Comparison of ENCODE assay signal across 12 cellular contexts in the genomic region with DNA sequence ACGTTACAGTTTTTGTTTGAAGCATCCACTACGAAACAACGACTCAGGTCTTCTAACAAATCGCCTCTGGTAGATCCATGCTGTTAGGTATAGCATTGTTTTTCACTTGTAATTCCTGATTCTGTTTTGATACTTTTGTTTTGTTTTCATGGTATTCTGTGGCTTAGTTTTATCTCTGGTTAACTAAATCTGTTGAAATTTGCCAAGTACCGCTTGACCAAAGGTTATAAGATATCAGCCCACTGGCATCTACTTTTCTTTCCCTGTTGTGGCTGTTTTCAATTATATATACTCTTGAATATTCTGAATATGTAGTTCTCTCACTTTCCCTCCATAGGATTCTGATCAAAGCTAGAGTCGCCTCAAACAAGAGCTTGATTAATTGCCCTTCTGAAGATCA.
DNase-seq lines count a peak whose midpoint lies in the region; ATAC-seq and TF ChIP-seq lines count a peak whose summit lies in the region.
"Had no signal": no experiment of that assay in that cellular context is flagged by ENCODE, and none has a peak within 500 bp of the region (broad histone marks: within the 10 kb centered on the region; RNA-seq: fewer than 3 reads in every experiment).

No MANE protein-coding gene starts in this region.

- TF ChIP-seq EP300 in upper lobe of left lung (IDR thresholded peaks at IDR 0.05) = no peak

- peaks cover 10% of the 10 kb centered on the region for H3K4me1 Mint-ChIP-seq in activated CD8-positive, alpha-beta memory T cell treated with anti-CD3 and anti-CD28 coated beads, Interleukin-2, amount 10 ng/mL, durations not matched to agents 7 days and 5 days

- TF ChIP-seq CTCF in cardiac muscle cell (IDR thresholded peaks at IDR 0.05; ENCODE audit: low read depth, low read length) (no peak), esophagus squamous epithelium (IDR thresholded peaks at IDR 0.05) (no peak), upper lobe of left lung (IDR thresholded peaks at IDR 0.05) (no peak)

- H3K36me3 Mint-ChIP-seq in activated CD8-positive, alpha-beta memory T cell treated with anti-CD3 and anti-CD28 coated beads, Interleukin-2, amount 10 ng/mL, durations not matched to agents 7 days and 5 days = peaks cover 7% of the 10 kb centered on the region

- H3K27ac Mint-ChIP-seq in activated CD8-positive, alpha-beta memory T cell treated with anti-CD3 and anti-CD28 coated beads, Interleukin-2, amount 10 ng/mL, durations not matched to agents 7 days and 5 days = no peak overlapping the region
- H3K27ac Mint-ChIP-seq: activated B cell treated with CpG ODN at 0.5 μM for 24 hours had no signal

- no peak for ATAC-seq in Right ventricle myocardium superior (ENCODE audit: poor library complexity)
- ATAC-seq in upper lobe of left lung (ENCODE audit: low FRiP score in 2 of 2) = no peak
- no peak for ATAC-seq in HG03457 (IDR thresholded peaks at IDR 0.05; ENCODE audit: unreplicated experiment)
- ATAC-seq in HG02840 (IDR thresholded peaks at IDR 0.05; ENCODE audit: low FRiP score, unreplicated experiment) = no peak
- no peak for ATAC-seq in activated CD8-positive, alpha-beta memory T cell treated with anti-CD3 and anti-CD28 coated beads, Interleukin-2, amount 10 ng/mL, durations not matched to agents 7 days and 5 days
- ATAC-seq: mucosa of descending colon had no signal

- H3K27ac ChIP-seq in cardiac muscle cell (peak overlapping the region; percentile 79), esophagus squamous epithelium (peak overlapping the region; percentile 59 to 91 (median 84)), upper lobe of left lung (peak overlapping the region; percentile 58 to 78 (median 66))

- H3K9me3 ChIP-seq in cardiac muscle cell (ENCODE audit: low read depth) (no peaks in the 10 kb centered on the region), esophagus squamous epithelium (no peaks in the 10 kb centered on the region), neuron (ENCODE audit: low read length) (no peaks in the 10 kb centered on the region), upper lobe of left lung (no peaks in the 10 kb centered on the region)
- H3K9me3 ChIP-seq: mucosa of descending colon had no signal

- peaks cover 2% of the 10 kb centered on the region for H3K9me3 Mint-ChIP-seq in activated CD8-positive, alpha-beta memory T cell treated with anti-CD3 and anti-CD28 coated beads, Interleukin-2, amount 10 ng/mL, durations not matched to agents 7 days and 5 days (ENCODE audit: low read depth)
- H3K9me3 Mint-ChIP-seq: activated B cell treated with CpG ODN at 0.5 μM for 24 hours had no signal

- no peak overlapping the region for H3K4me3 Mint-ChIP-seq in activated CD8-positive, alpha-beta memory T cell treated with anti-CD3 and anti-CD28 coated beads, Interleukin-2, amount 10 ng/mL, durations not matched to agents 7 days and 5 days
- H3K4me3 Mint-ChIP-seq: activated B cell treated with CpG ODN at 0.5 μM for 24 hours had no signal

- WGBS in esophagus squamous epithelium, 2 donors = 54 to 69% methylated on average over 6 of the region's 6 CpGs
- WGBS in upper lobe of left lung, 2 donors = 71 to 82% methylated on average over 6 of the region's 6 CpGs

- H3K36me3 ChIP-seq in cardiac muscle cell (no peaks in the 10 kb centered on the region), esophagus squamous epithelium (no peaks in the 10 kb centered on the region), neuron (ENCODE audit: insufficient read depth, low read length) (no peaks in the 10 kb centered on the region), upper lobe of left lung (no peaks in the 10 kb centered on the region)

- H2AFZ ChIP-seq in neuron (ENCODE audit: low read depth, low read length) = peak overlapping the region; percentile 51

- intact Hi-C loops in Right ventricle myocardium superior (cut with DNase I) = no loop called here
- intact Hi-C loops in esophagus squamous epithelium (cut with DNase I) = no loop called here

- TF ChIP-seq POLR2A in esophagus squamous epithelium (IDR thresholded peaks at IDR 0.05) (no peak), upper lobe of left lung (IDR thresholded peaks at IDR 0.05) (no peak)

- DNase-seq in cardiac muscle cell (ENCODE audit: low read depth in 1 of 2, low spot score in 1 of 2) (no peak), Right ventricle myocardium superior (no peak), esophagus squamous epithelium (lab: John Stamatoyannopoulos, UW) (no peak), upper lobe of left lung (no peak)
- DNase-seq in activated CD8-positive, alpha-beta memory T cell treated with anti-CD3 and anti-CD28 coated beads, Interleukin-2, amount 10 ng/mL, durations not matched to agents 7 days and 5 days = no peak
- DNase-seq: activated B cell treated with CpG ODN at 0.5 μM for 24 hours; activated naive CD4-positive, alpha-beta T cell treated with Interleukin-2 at 50 U/mL for 16 hours; mucosa of descending colon; stimulated activated CD4-positive, alpha-beta T cell treated with anti-CD3 and anti-CD28 coated beads, Interleukin-4, amount 100 ng/mL, for 4 hours had no signal

- H3K4me3 ChIP-seq in cardiac muscle cell (no peak overlapping the region), esophagus squamous epithelium (peak overlapping the region in 2 of 4 donors; percentile 50 to 66), neuron (ENCODE audit: low read length) (no peak overlapping the region), upper lobe of left lung (no peak overlapping the region)
- H3K4me3 ChIP-seq: mucosa of descending colon had no signal

- no peaks in the 10 kb centered on the region for H3K27me3 Mint-ChIP-seq in activated CD8-positive, alpha-beta memory T cell treated with anti-CD3 and anti-CD28 coated beads, Interleukin-2, amount 10 ng/mL, durations not matched to agents 7 days and 5 days
- H3K27me3 Mint-ChIP-seq: activated B cell treated with CpG ODN at 0.5 μM for 24 hours had no signal

- CTCF ChIA-PET in activated CD8-positive, alpha-beta memory T cell treated with anti-CD3 and anti-CD28 coated beads, Interleukin-2, amount 10 ng/mL, durations not matched to agents 7 days and 5 days (lab: Charles Lee) = no interaction called here

- H3K4me1 ChIP-seq in cardiac muscle cell (ENCODE audit: low read depth) (peaks cover 24% of the 10 kb centered on the region), esophagus squamous epithelium (peaks cover 0 to 25% (median 13%) of the 10 kb centered on the region in 3 donors), neuron (ENCODE audit: insufficient read depth, low read length) (peaks cover 32% of the 10 kb centered on the region), upper lobe of left lung (peaks cover 0 to 13% (median 10%) of the 10 kb centered on the region in 4 donors)

- H3K27me3 ChIP-seq in cardiac muscle cell = no peaks in the 10 kb centered on the region
- no peaks in the 10 kb centered on the region for H3K27me3 ChIP-seq in esophagus squamous epithelium
- no peaks in the 10 kb centered on the region for H3K27me3 ChIP-seq in neuron (ENCODE audit: insufficient read depth, low read length)
- no peaks in the 10 kb centered on the region for H3K27me3 ChIP-seq in upper lobe of left lung
